8 cellular contexts compared by ENCODE assay signal in the genomic region with DNA sequence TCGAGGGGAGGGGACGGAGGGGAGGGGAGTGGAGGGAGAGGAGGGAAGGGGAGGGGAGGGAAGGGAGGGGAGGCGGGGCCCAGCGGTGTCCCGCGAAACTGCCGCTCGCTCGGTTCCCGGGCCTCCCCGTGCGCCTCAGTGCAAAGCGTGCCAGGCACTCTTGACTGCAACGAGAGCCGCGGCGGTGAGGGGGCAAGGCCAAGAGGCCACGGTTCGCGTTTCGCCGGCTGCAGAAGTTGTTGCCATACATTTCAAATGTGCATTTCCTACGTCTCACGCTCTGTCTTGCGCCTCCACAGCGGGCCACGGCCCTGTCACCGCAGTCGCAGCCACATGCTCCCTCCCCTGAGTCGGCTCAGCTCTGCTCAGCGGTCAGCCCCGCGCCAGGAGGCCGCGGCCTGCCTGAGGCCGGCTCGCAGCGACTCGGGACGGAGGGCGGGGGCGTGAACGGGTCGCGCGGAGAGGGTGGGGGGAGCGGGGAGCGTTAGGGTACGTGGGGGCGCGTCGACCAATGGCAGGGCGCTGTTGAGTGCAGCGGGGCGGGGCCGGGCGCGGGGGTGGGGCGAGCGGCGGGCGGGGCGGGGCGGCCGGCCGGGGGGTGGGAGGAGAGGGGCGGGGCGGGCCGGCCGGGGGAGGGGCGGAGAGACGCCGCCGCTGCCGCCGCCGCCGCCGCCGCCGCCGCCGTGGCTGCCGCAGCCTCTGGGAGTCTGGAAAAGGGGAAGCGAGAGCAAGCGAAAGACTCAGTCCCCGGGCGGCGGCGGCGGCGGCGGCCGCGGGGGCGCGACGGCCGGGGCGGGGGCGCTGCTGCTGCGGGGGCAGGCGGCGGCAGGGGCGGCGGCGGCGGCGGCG. TPM values are rescaled to one million over a fixed set of nuclear protein-coding genes. Genes with fewer than 3 reads are reported as not detected.
DNase-seq lines count a peak whose midpoint lies in the region; ATAC-seq and TF ChIP-seq lines count a peak whose summit lies in the region.

A gene (plus strand): TSS at position 678 of the 849 bp plus-strand sequence. CDS start 185 bp downstream, outside the sequence.

- POLR2A ChIA-PET in AG04449 (lab: Yijun Ruan, JAX) = interaction anchor here (0.5 to 0.6 kb wide), 2 partner anchors 7 to 330 kb away, joined by 3 to 4 read pairs; no protein-coding TSS in a partner anchor

- peaks cover 3% of the 10 kb centered on the region for H3K27me3 ChIP-seq in kidney epithelial cell (ENCODE audit: control insufficient read depth, insufficient read depth, low read length)

- no peak for TF ChIP-seq CTCF in AG04449 (IDR thresholded peaks at IDR 0.05; ENCODE audit: insufficient read depth, low read length, missing control alignments)
- TF ChIP-seq CTCF in kidney epithelial cell (IDR thresholded peaks at IDR 0.05; ENCODE audit: insufficient read depth, low read length, poor library complexity, severe bottlenecking) = no peak

- DNase-seq in AG04449 (ENCODE audit: low read depth, low spot score) (peak; percentile 5), NCI-H446 treated with DMSO at 0.1 percent for 48 hours (lab: John Stamatoyannopoulos, UW) (peak; percentile 68), cerebellar cortex (ENCODE audit: low spot score) (peak; percentile 89), kidney epithelial cell (ENCODE audit: low read depth) (no peak)
- DNase-seq in activated CD4-positive, alpha-beta T cell treated with anti-CD3 and anti-CD28 coated beads for 1 hour = peak; percentile 79
- DNase-seq in stimulated activated CD4-positive, alpha-beta T cell treated with anti-CD3 and anti-CD28 coated beads, Interleukin-15, amount 100 ng/mL, for 1 hour (ENCODE audit: low read depth in 1 of 2, low spot score in 1 of 2) = peak; percentile 74 to 79

- no peaks in the 10 kb centered on the region for H3K36me3 ChIP-seq in kidney epithelial cell (ENCODE audit: control insufficient read depth, insufficient read depth, low read length)

- ATAC-seq in GM18909 (IDR thresholded peaks at IDR 0.05; ENCODE audit: poor library complexity, unreplicated experiment) = peak; percentile 64
- ATAC-seq in HG03175 (IDR thresholded peaks at IDR 0.05; ENCODE audit: unreplicated experiment) = peak; percentile 70

- H3K4me3 ChIP-seq in AG04449 (ENCODE audit: low read depth, low read length) = peak within 1 kb of the TSS; percentile 97
- H3K4me3 ChIP-seq in kidney epithelial cell (ENCODE audit: low read depth, low read length) = peak within 1 kb of the TSS; percentile 73

- CTCF ChIA-PET in AG04449 (lab: Yijun Ruan, JAX) = interaction anchor here (1.2 to 2.5 kb wide), 4 partner anchors 10 to 200 kb away, joined by 3 to 24 read pairs (median 6); no protein-coding TSS in a partner anchor

RNA-seq across cellular contexts. Expression of the gene that starts here (rescaled TPM):
- 59.9 and 79.6 TPM in 2 replicates for total RNA-seq in kidney epithelial cell
